ENCODE assay signal across 9 cellular contexts in genomic region chr19:15432629-15433518, GRCh38. TPM values are rescaled to one million over a fixed set of nuclear protein-coding genes. Genes with fewer than 3 reads are reported as not detected.
DNase-seq lines count a peak whose midpoint lies in the region; ATAC-seq and TF ChIP-seq lines count a peak whose summit lies in the region.
"Had no signal": no experiment of that assay in that cellular context is flagged by ENCODE, and none has a peak within 500 bp of the region (broad histone marks: within the 10 kb centered on the region; RNA-seq: fewer than 3 reads in every experiment).

No MANE protein-coding gene starts in this region.

- peaks cover 22% of the 10 kb centered on the region for H3K4me1 Mint-ChIP-seq in Caco-2 (ENCODE audit: low read depth, unreplicated experiment)
- peaks cover 24% of the 10 kb centered on the region for H3K4me1 Mint-ChIP-seq in nephron

- H3K4me3 Mint-ChIP-seq in Caco-2 (ENCODE audit: unreplicated experiment) = peak overlapping the region; percentile 98
- peak overlapping the region; percentile 91 to 94 (median 91) for H3K4me3 Mint-ChIP-seq in nephron

- H3K27me3 Mint-ChIP-seq in Caco-2 (ENCODE audit: insufficient read depth, unreplicated experiment) = no peaks in the 10 kb centered on the region
- no peaks in the 10 kb centered on the region for H3K27me3 Mint-ChIP-seq in nephron (ENCODE audit: low read depth)

- BruUV-seq in Caco-2 (replicated peaks; lab: Mats Ljungman, UMichigan) = no TSS peak

- TF ChIP-seq CTCF in Caco-2 (IDR thresholded peaks at IDR 0.05; ENCODE audit: insufficient read depth in 1 of 2, low read depth in 1 of 2, low read length in 1 of 2, severe bottlenecking in 1 of 2, unreplicated experiment in 1 of 2) (no peak), fibroblast of pulmonary artery (IDR thresholded peaks at IDR 0.05; ENCODE audit: low read length, missing control alignments) (no peak), nephron (IDR thresholded peaks at IDR 0.05; ENCODE audit: unreplicated experiment in 3 of 3) (no peak)

- peak overlapping the region; percentile 76 for H3K27ac ChIP-seq in KOPT-K1 (ENCODE audit: low read depth, low read length, poor library complexity, severe bottlenecking)

- intact Hi-C loops in Caco-2 (cut with micrococcal nuclease; ENCODE audit: unreplicated experiment) = loop anchor here (5.0 kb wide), 1 partner anchor 124 kb away; no protein-coding TSS in a partner anchor

- CTCF ChIA-PET in Caco-2 (lab: Charles Lee) = interaction anchor here (0.5 to 1.6 kb wide), 2 partner anchors 14 to 120 kb away, joined by 3 to 13 read pairs; partner anchors contain the start of gene AKAP8L

- H3K4me3 ChIP-seq in Caco-2 (ENCODE audit: low read depth, low read length) (peak overlapping the region; percentile 94), fibroblast of pulmonary artery (replicated peaks; ENCODE audit: low read depth, low read length) (peak overlapping the region; percentile 62)

- H3K36me3 Mint-ChIP-seq in Caco-2 (ENCODE audit: insufficient read depth, unreplicated experiment) = peaks cover 9% of the 10 kb centered on the region
- peaks cover 7% of the 10 kb centered on the region for H3K36me3 Mint-ChIP-seq in nephron (ENCODE audit: low read depth)

- H3K36me3 ChIP-seq in Caco-2 (ENCODE audit: control insufficient read depth, insufficient read depth, low read length) (no peaks in the 10 kb centered on the region), KOPT-K1 (ENCODE audit: insufficient read depth, low read length) (peaks cover 29% of the 10 kb centered on the region)

- peaks cover 14% of the 10 kb centered on the region for H3K4me1 ChIP-seq in Caco-2

- H3K9me3 Mint-ChIP-seq in Caco-2 (ENCODE audit: unreplicated experiment) (no peaks in the 10 kb centered on the region), nephron (no peaks in the 10 kb centered on the region)

- peak; percentile 90 to 94 for DNase-seq in Caco-2
- DNase-seq in RPMI8226 = peak; percentile 95
- DNase-seq in activated T-helper 9 cell treated with anti-CD3 and anti-CD28 coated beads, Interleukin-2, amount 50 U/mL, for 16 hours (ENCODE audit: low read depth) = peak; percentile 91
- DNase-seq in fibroblast of pulmonary artery (ENCODE audit: low read depth) = peak; percentile 88
- DNase-seq in stimulated activated naive CD4-positive, alpha-beta T cell (lab: John Stamatoyannopoulos, UW) = peak; percentile 79 to 89 (median 87)

- H3K27ac Mint-ChIP-seq in Caco-2 (ENCODE audit: unreplicated experiment) = peak overlapping the region; percentile 88
- peak overlapping the region; percentile 95 to 98 (median 96) for H3K27ac Mint-ChIP-seq in nephron

- no peaks in the 10 kb centered on the region for H3K9me3 ChIP-seq in Caco-2
- no peaks in the 10 kb centered on the region for H3K9me3 ChIP-seq in KOPT-K1 (ENCODE audit: insufficient read depth, low read length, poor library complexity, severe bottlenecking)

- ATAC-seq in GM21390 (IDR thresholded peaks at IDR 0.05; ENCODE audit: unreplicated experiment) = peak; percentile 66

- no peaks in the 10 kb centered on the region for H3K27me3 ChIP-seq in Caco-2 (replicated peaks; ENCODE audit: control insufficient read depth, insufficient read depth, low read length)

- POLR2A ChIA-PET in Caco-2 (lab: Charles Lee) = interaction anchor here (0.6 to 1.8 kb wide), 4 partner anchors 14 to 1340 kb away, joined by 4 to 13 read pairs (median 5); partner anchors contain the start of gene AKAP8L

RNA-seq across cellular contexts. Expression of gene AKAP8L, which starts 14.1 kb away (rescaled TPM):
- total RNA-seq in Caco-2 (2022) = 112 and 127 TPM in 2 replicates

RNA-seq across cellular contexts. Expression of gene WIZ, which starts 16.9 kb away (rescaled TPM):
- 37.5 and 38.6 TPM in 2 replicates for total RNA-seq in Caco-2 (2022)

RNA-seq across cellular contexts. Expression of gene RASAL3, which starts 31.5 kb away (rescaled TPM):
- not detected in 2 replicates for total RNA-seq in Caco-2 (2022)

RNA-seq across cellular contexts. Expression of gene PGLYRP2, which starts 46.4 kb away (rescaled TPM):
- total RNA-seq in Caco-2 (2022) = not detected in 2 replicates
- total RNA-seq: subcutaneous adipose tissue had no signal

RNA-seq across cellular contexts. Expression of gene AKAP8, which starts 53.3 kb away (rescaled TPM):
- total RNA-seq in Caco-2 (2022) = 53.5 and 53.7 TPM in 2 replicates

Comparison
In these comparisons a context has a peak if more than half of its experiments do, and no peak if none do; other contexts are left out.
1. Peak in every context shown above with its lines: DNase-seq, ATAC-seq, H3K4me3 ChIP-seq and H3K27ac ChIP-seq.